In the genomic region with DNA sequence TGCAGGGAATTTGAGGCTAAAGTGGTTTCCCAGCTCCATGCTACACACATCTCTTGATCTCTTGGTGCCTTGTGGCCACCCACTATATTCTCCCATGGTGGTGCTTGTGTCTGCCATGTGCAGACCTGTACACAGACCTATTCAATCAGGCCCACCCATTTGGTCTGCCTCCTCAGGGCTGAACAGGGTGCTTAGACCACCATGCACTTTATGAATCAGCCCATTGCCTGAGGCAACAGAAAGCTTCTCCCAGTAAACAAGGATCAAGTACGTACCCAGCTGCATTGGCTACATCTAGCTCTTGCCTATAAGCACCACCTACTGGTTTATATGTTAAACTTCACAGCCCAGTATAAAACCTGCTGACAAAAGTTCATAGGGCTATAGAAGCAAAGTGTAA, we compare ENCODE assay signal across 8 cellular contexts.
DNase-seq lines count a peak whose midpoint lies in the region; ATAC-seq and TF ChIP-seq lines count a peak whose summit lies in the region.

No MANE protein-coding gene starts in this region.

- intact Hi-C loops in activated CD4-positive, alpha-beta memory T cell treated with anti-CD3 and anti-CD28 coated beads for 36 hours (cut with micrococcal nuclease): no loop called here
- intact Hi-C loops in activated naive CD4-positive, alpha-beta T cell treated with anti-CD3 and anti-CD28 coated beads for 36 hours (cut with micrococcal nuclease): no loop called here

- no peaks in the 10 kb centered on the region for H3K9me2 ChIP-seq in neural cell (ENCODE audit: insufficient read depth, low read length)

- CTCF ChIA-PET in activated CD4-positive, alpha-beta memory T cell treated with anti-CD3 and anti-CD28 coated beads for 36 hours (lab: Charles Lee): no interaction called here
- CTCF ChIA-PET in activated naive CD4-positive, alpha-beta T cell treated with anti-CD3 and anti-CD28 coated beads for 36 hours (lab: Charles Lee): no interaction called here

- peak; percentile 1 for DNase-seq in GM12865 (ENCODE audit: low read depth)
- peak; percentile 5 for DNase-seq in NCI-H1694 (lab: John Stamatoyannopoulos, UW)
- DNase-seq in cerebellar cortex (ENCODE audit: low spot score): peak; percentile 5
- DNase-seq in activated CD4-positive, alpha-beta memory T cell treated with anti-CD3 and anti-CD28 coated beads for 36 hours: no peak
- no peak for DNase-seq in activated naive CD4-positive, alpha-beta T cell treated with anti-CD3 and anti-CD28 coated beads for 36 hours
- no peak for DNase-seq in stimulated activated CD4-positive, alpha-beta T cell treated with anti-CD3 and anti-CD28 coated beads, Interleukin-4, amount 100 ng/mL, for 24 hours

- H3K27me3 ChIP-seq in neural cell (ENCODE audit: insufficient read depth, low read depth, low read length): no peaks in the 10 kb centered on the region

- TF ChIP-seq CTCF in GM12865 (IDR thresholded peaks at IDR 0.05; ENCODE audit: insufficient read depth, low read depth, low read length, missing control alignments) (no peak), neural cell (IDR thresholded peaks at IDR 0.05; ENCODE audit: poor library complexity, severe bottlenecking) (no peak)

- no peak overlapping the region for H3K4me2 ChIP-seq in neural cell (ENCODE audit: low read length)

- no peaks in the 10 kb centered on the region for H3K4me1 Mint-ChIP-seq in activated CD4-positive, alpha-beta memory T cell treated with anti-CD3 and anti-CD28 coated beads for 36 hours (ENCODE audit: low read depth)
- no peaks in the 10 kb centered on the region for H3K4me1 Mint-ChIP-seq in activated naive CD4-positive, alpha-beta T cell treated with anti-CD3 and anti-CD28 coated beads for 36 hours (ENCODE audit: low read depth)

- H3K9me3 Mint-ChIP-seq in activated CD4-positive, alpha-beta memory T cell treated with anti-CD3 and anti-CD28 coated beads for 36 hours: peaks cover 7% of the 10 kb centered on the region
- H3K9me3 Mint-ChIP-seq in activated naive CD4-positive, alpha-beta T cell treated with anti-CD3 and anti-CD28 coated beads for 36 hours: no peaks in the 10 kb centered on the region

- no peak overlapping the region for H2AFZ ChIP-seq in neural cell (ENCODE audit: low read depth, low read length)

- ATAC-seq in GM19035 (IDR thresholded peaks at IDR 0.05; ENCODE audit: unreplicated experiment): no peak

- no peaks in the 10 kb centered on the region for H3K36me3 Mint-ChIP-seq in activated CD4-positive, alpha-beta memory T cell treated with anti-CD3 and anti-CD28 coated beads for 36 hours
- no peaks in the 10 kb centered on the region for H3K36me3 Mint-ChIP-seq in activated naive CD4-positive, alpha-beta T cell treated with anti-CD3 and anti-CD28 coated beads for 36 hours (ENCODE audit: low read depth)

- H3K9me3 ChIP-seq in neural cell (ENCODE audit: low read length): no peaks in the 10 kb centered on the region

- H3K4me3 ChIP-seq in GM12865 (ENCODE audit: low read depth, low read length) (no peak overlapping the region), neural cell (ENCODE audit: low read length) (no peak overlapping the region)

- TF ChIP-seq RAD21 in neural cell (conservative IDR thresholded peaks at IDR 0.05): peak; percentile 48

- no peak for TF ChIP-seq EP300 in neural cell (conservative IDR thresholded peaks at IDR 0.05; ENCODE audit: poor library complexity, severe bottlenecking)

- H3K9ac ChIP-seq in neural cell (ENCODE audit: low read length): no peak overlapping the region

- H4K20me1 ChIP-seq in neural cell (ENCODE audit: insufficient read depth): no peaks in the 10 kb centered on the region

- no peaks in the 10 kb centered on the region for H3F3A ChIP-seq in neural cell (ENCODE audit: insufficient read depth, low read length, poor library complexity, severe bottlenecking)

- no peak overlapping the region for H3K27ac Mint-ChIP-seq in activated CD4-positive, alpha-beta memory T cell treated with anti-CD3 and anti-CD28 coated beads for 36 hours
- H3K27ac Mint-ChIP-seq in activated naive CD4-positive, alpha-beta T cell treated with anti-CD3 and anti-CD28 coated beads for 36 hours: no peak overlapping the region

- no peaks in the 10 kb centered on the region for H3K36me3 ChIP-seq in neural cell (ENCODE audit: insufficient read depth, low read length)

- H3K27ac ChIP-seq in neural cell (ENCODE audit: low read length): no peak overlapping the region

- POLR2A ChIA-PET in activated CD4-positive, alpha-beta memory T cell treated with anti-CD3 and anti-CD28 coated beads for 36 hours (lab: Charles Lee): no interaction called here

- H3K4me3 Mint-ChIP-seq in activated CD4-positive, alpha-beta memory T cell treated with anti-CD3 and anti-CD28 coated beads for 36 hours: no peak overlapping the region
- H3K4me3 Mint-ChIP-seq in activated naive CD4-positive, alpha-beta T cell treated with anti-CD3 and anti-CD28 coated beads for 36 hours: no peak overlapping the region

- no peaks in the 10 kb centered on the region for H3K27me3 Mint-ChIP-seq in activated CD4-positive, alpha-beta memory T cell treated with anti-CD3 and anti-CD28 coated beads for 36 hours
- H3K27me3 Mint-ChIP-seq in activated naive CD4-positive, alpha-beta T cell treated with anti-CD3 and anti-CD28 coated beads for 36 hours (ENCODE audit: low read depth): no peaks in the 10 kb centered on the region

- no peaks in the 10 kb centered on the region for H3K79me2 ChIP-seq in neural cell (replicated peaks; ENCODE audit: insufficient read depth, low read length)

TF ChIP-seq in neural cell, 6 proteins besides CTCF, POLR2A, EP300 and RAD21:
- TF ChIP-seq SMC3 (conservative IDR thresholded peaks at IDR 0.05; ENCODE audit: poor library complexity): peak; percentile 39
- no peak for TF ChIP-seq MXI1 (conservative IDR thresholded peaks at IDR 0.05; ENCODE audit: poor library complexity, severe bottlenecking)

Comparison
In these comparisons a context has a peak if more than half of its experiments do, and no peak if none do; other contexts are left out.
1. DNase-seq: peak in GM12865 (single experiment), NCI-H1694 (single experiment) and cerebellar cortex (single experiment); none in activated CD4-positive, alpha-beta memory T cell treated with anti-CD3 and anti-CD28 coated beads for 36 hours (single experiment), activated naive CD4-positive, alpha-beta T cell treated with anti-CD3 and anti-CD28 coated beads for 36 hours (single experiment) and stimulated activated CD4-positive, alpha-beta T cell treated with anti-CD3 and anti-CD28 coated beads, Interleukin-4, amount 100 ng/mL, for 24 hours (single experiment).